Comparison of ENCODE assay signal across 12 cellular contexts in genomic region chr12:42426733-42427132, GRCh38.
A peak's percentile ranks its signal among the peaks of the same experiment; 100 is the strongest.
DNase-seq lines count a peak whose midpoint lies in the region; ATAC-seq and TF ChIP-seq lines count a peak whose summit lies in the region.
"Had no signal": no experiment of that assay in that cellular context is flagged by ENCODE, and none has a peak within 500 bp of the region (broad histone marks: within the 10 kb centered on the region; RNA-seq: fewer than 3 reads in every experiment).

No MANE protein-coding gene starts in this region.

- no peaks in the 10 kb centered on the region for H3K79me1 ChIP-seq in mesendoderm (ENCODE audit: low read length)

- POLR2A ChIA-PET in activated CD4-positive, alpha-beta T cell treated with anti-CD3 and anti-CD28 coated beads for 36 hours (lab: Charles Lee), result no interaction called here
- POLR2A ChIA-PET in CD4-positive, alpha-beta T cell (lab: Charles Lee), result no interaction called here

- no peak overlapping the region for H2BK120ac ChIP-seq in mesendoderm (ENCODE audit: low read depth, low read length)

- H4K5ac ChIP-seq in mesendoderm (ENCODE audit: low read length), result no peak overlapping the region

- H3K18ac ChIP-seq in mesendoderm (ENCODE audit: low read length), result no peak overlapping the region

- in situ Hi-C loops in KBM-7 (cut with MboI; ENCODE audit: low pct_unique_long_range_greater_than_20kb, low sequenced_read_pairs), result no loop called here

- H3K4me1 Mint-ChIP-seq in activated CD4-positive, alpha-beta T cell treated with anti-CD3 and anti-CD28 coated beads for 36 hours, result peaks cover 15% of the 10 kb centered on the region
- H3K4me1 Mint-ChIP-seq in central memory CD8-positive, alpha-beta T cell, result peaks cover 11% of the 10 kb centered on the region
- H3K4me1 Mint-ChIP-seq in CD4-positive, alpha-beta T cell (ENCODE audit: low read depth), result peaks cover 18% of the 10 kb centered on the region

- no peaks in the 10 kb centered on the region for H3K4me1 ChIP-seq in mesendoderm (ENCODE audit: control insufficient read depth, low read depth, low read length)

- H3K27me3 Mint-ChIP-seq in activated CD4-positive, alpha-beta T cell treated with anti-CD3 and anti-CD28 coated beads for 36 hours, result no peaks in the 10 kb centered on the region
- no peaks in the 10 kb centered on the region for H3K27me3 Mint-ChIP-seq in central memory CD8-positive, alpha-beta T cell
- no peaks in the 10 kb centered on the region for H3K27me3 Mint-ChIP-seq in CD4-positive, alpha-beta T cell
- H3K27me3 Mint-ChIP-seq: brain had no signal

- no peaks in the 10 kb centered on the region for H3K9me3 Mint-ChIP-seq in activated CD4-positive, alpha-beta T cell treated with anti-CD3 and anti-CD28 coated beads for 36 hours (ENCODE audit: low read depth)
- H3K9me3 Mint-ChIP-seq in central memory CD8-positive, alpha-beta T cell, result no peaks in the 10 kb centered on the region
- no peaks in the 10 kb centered on the region for H3K9me3 Mint-ChIP-seq in CD4-positive, alpha-beta T cell
- H3K9me3 Mint-ChIP-seq: brain had no signal

- H3K4me2 ChIP-seq in mesendoderm (ENCODE audit: low read length), result no peak overlapping the region

- TF ChIP-seq CTCF in CD4-positive, alpha-beta T cell (IDR thresholded peaks at IDR 0.05), result no peak

- no peaks in the 10 kb centered on the region for H3K9me3 ChIP-seq in CD4-positive, alpha-beta T cell (ENCODE audit: control insufficient read depth, low read length)
- H3K9me3 ChIP-seq: left ventricle myocardium inferior had no signal

- H2AK5ac ChIP-seq in mesendoderm (ENCODE audit: low read length), result no peak overlapping the region

- no peak overlapping the region for H4K8ac ChIP-seq in mesendoderm (ENCODE audit: low read depth, low read length)

- H3K4ac ChIP-seq in mesendoderm (ENCODE audit: low read depth, low read length), result no peak overlapping the region

- no peak overlapping the region for H3K9ac ChIP-seq in mesendoderm (ENCODE audit: low read length)

- no peaks in the 10 kb centered on the region for H3K27me3 ChIP-seq in mesendoderm (ENCODE audit: insufficient read depth, low read length, poor library complexity)
- no peaks in the 10 kb centered on the region for H3K27me3 ChIP-seq in CD4-positive, alpha-beta T cell (ENCODE audit: control insufficient read depth, insufficient read depth, low read length)

- H3K36me3 Mint-ChIP-seq in activated CD4-positive, alpha-beta T cell treated with anti-CD3 and anti-CD28 coated beads for 36 hours (ENCODE audit: low read depth), result peaks cover 34% of the 10 kb centered on the region
- peaks cover 13% of the 10 kb centered on the region for H3K36me3 Mint-ChIP-seq in central memory CD8-positive, alpha-beta T cell (ENCODE audit: insufficient read depth)
- peaks cover 62% of the 10 kb centered on the region for H3K36me3 Mint-ChIP-seq in CD4-positive, alpha-beta T cell (ENCODE audit: low read depth)

- peak; percentile 41 for DNase-seq in activated CD4-positive, alpha-beta T cell treated with anti-CD3 and anti-CD28 coated beads for 36 hours
- DNase-seq in activated CD4-positive, alpha-beta T cell treated with anti-CD3 and anti-CD28 coated beads, Interleukin-2, amount 50 U/mL, for 4 hours, result no peak
- DNase-seq in KBM-7, result peak; percentile 27
- no peak for DNase-seq in central memory CD8-positive, alpha-beta T cell (ENCODE audit: low spot score in 2 of 2)
- peak; percentile 90 for DNase-seq in mesendoderm
- no peak for DNase-seq in 8988T
- no peak for DNase-seq in CD4-positive, alpha-beta T cell
- DNase-seq: left ventricle myocardium inferior; NCI-H187; stimulated activated CD4-positive, alpha-beta T cell treated with anti-CD3 and anti-CD28 coated beads, Interleukin-2, amount 100 ng/mL, for 48 hours had no signal

- no peak overlapping the region for H3K23ac ChIP-seq in mesendoderm (ENCODE audit: low read length)

- intact Hi-C loops in activated CD4-positive, alpha-beta T cell treated with anti-CD3 and anti-CD28 coated beads for 36 hours (cut with DNase I, micrococcal nuclease), result no loop called here
- intact Hi-C loops in CD4-positive, alpha-beta T cell (cut with DNase I, micrococcal nuclease), result no loop called here

- H3K27ac ChIP-seq in mesendoderm (ENCODE audit: low read depth, low read length), result no peak overlapping the region
- no peak overlapping the region for H3K27ac ChIP-seq in CD4-positive, alpha-beta T cell (ENCODE audit: low read depth, low read length)
- H3K27ac ChIP-seq: left ventricle myocardium inferior had no signal

- no peaks in the 10 kb centered on the region for H3K36me3 ChIP-seq in mesendoderm (ENCODE audit: control insufficient read depth, insufficient read depth, low read length)

- no peak overlapping the region for H3K56ac ChIP-seq in mesendoderm (ENCODE audit: low read length)

- CTCF ChIA-PET in activated CD4-positive, alpha-beta T cell treated with anti-CD3 and anti-CD28 coated beads for 36 hours (lab: Charles Lee), result no interaction called here
- CTCF ChIA-PET in CD4-positive, alpha-beta T cell (lab: Charles Lee), result no interaction called here

- peak; percentile 81 for ATAC-seq in activated CD4-positive, alpha-beta T cell treated with anti-CD3 and anti-CD28 coated beads for 36 hours
- ATAC-seq in central memory CD8-positive, alpha-beta T cell (replicated peaks; ENCODE audit: extremely low read depth, poor library complexity, severe bottlenecking), result no peak
- ATAC-seq in GM21367 (IDR thresholded peaks at IDR 0.05; ENCODE audit: unreplicated experiment), result no peak
- no peak for ATAC-seq in CD4-positive, alpha-beta T cell (ENCODE audit: poor library complexity)

- no peak overlapping the region for H2BK15ac ChIP-seq in mesendoderm (replicated peaks; ENCODE audit: low read depth)

- no peak overlapping the region for H3K4me3 ChIP-seq in mesendoderm (ENCODE audit: low read length)
- H3K4me3 ChIP-seq: left ventricle myocardium inferior had no signal

- H2BK5ac ChIP-seq in mesendoderm (ENCODE audit: low read length), result no peak overlapping the region

- WGBS in mesendoderm (ENCODE audit: extremely low coverage, insufficient coverage, low lambda C conversion rate), result no CpG with 5 or more reads among the region's 6 CpGs

- no peak overlapping the region for H3K4me3 Mint-ChIP-seq in activated CD4-positive, alpha-beta T cell treated with anti-CD3 and anti-CD28 coated beads for 36 hours
- no peak overlapping the region for H3K4me3 Mint-ChIP-seq in central memory CD8-positive, alpha-beta T cell
- no peak overlapping the region for H3K4me3 Mint-ChIP-seq in CD4-positive, alpha-beta T cell
- H3K4me3 Mint-ChIP-seq: brain had no signal

- H3K79me2 ChIP-seq in mesendoderm (ENCODE audit: control insufficient read depth, insufficient read depth, low read length), result no peaks in the 10 kb centered on the region

- no peak overlapping the region for H3K27ac Mint-ChIP-seq in activated CD4-positive, alpha-beta T cell treated with anti-CD3 and anti-CD28 coated beads for 36 hours
- H3K27ac Mint-ChIP-seq in central memory CD8-positive, alpha-beta T cell (ENCODE audit: low read depth), result peak overlapping the region; percentile 36
- H3K27ac Mint-ChIP-seq in CD4-positive, alpha-beta T cell, result no peak overlapping the region

Comparison
In these comparisons a context has a peak if more than half of its experiments do, and no peak if none do; other contexts are left out.
1. DNase-seq: peak in activated CD4-positive, alpha-beta T cell treated with anti-CD3 and anti-CD28 coated beads for 36 hours (single experiment), KBM-7 (single experiment) and mesendoderm (single experiment); none in activated CD4-positive, alpha-beta T cell treated with anti-CD3 and anti-CD28 coated beads, Interleukin-2, amount 50 U/mL, for 4 hours (0 of 2), central memory CD8-positive, alpha-beta T cell (0 of 2), 8988T (single experiment) and CD4-positive, alpha-beta T cell (0 of 10).